Comparison of ENCODE assay signal across 16 cellular contexts in genomic region chr6:33843086-33843695, GRCh38. TPM values are rescaled to one million over a fixed set of nuclear protein-coding genes. Genes with fewer than 3 reads are reported as not detected.
"Had no signal": no experiment of that assay in that cellular context is flagged by ENCODE, and none has a peak within 500 bp of the region (broad histone marks: within the 10 kb centered on the region; RNA-seq: fewer than 3 reads in every experiment).

No MANE protein-coding gene starts in this region.

- H3K4me3 Mint-ChIP-seq: immature natural killer cell; natural killer cell treated with Interleukin-12 subunit alpha and Interleukin-12 subunit beta and Interleukin-15 and Interleukin-18, amount 100 ng/mL, for 72 hours; stimulated activated effector memory CD8-positive, alpha-beta T cell treated with anti-CD3 and anti-CD28 coated beads, Interleukin-12 subunit alpha, Interleukin-12 subunit beta, amount 100 ng/mL, for 72 hours had no signal

- DNase-seq: activated CD4-positive, alpha-beta T cell treated with anti-CD3 and anti-CD28 coated beads, Interleukin-2, amount 50 U/mL, for 1 hour; activated naive CD4-positive, alpha-beta T cell treated with anti-CD3 and anti-CD28 coated beads, Interleukin-2, amount 50 U/mL, for 16 hours; amniotic stem cell; dermis blood vessel endothelial cell; immature natural killer cell; left colon; pancreas; T-helper 2 cell had no signal

- H3K4me3 ChIP-seq: pancreas, tibial nerve had no signal

- H3K36me3 ChIP-seq: pancreas, tibial nerve had no signal

- ATAC-seq: left colon; natural killer cell treated with Interleukin-12 subunit alpha and Interleukin-12 subunit beta and Interleukin-15 and Interleukin-18, amount 100 ng/mL, for 72 hours; pancreas; stimulated activated effector memory CD8-positive, alpha-beta T cell treated with anti-CD3 and anti-CD28 coated beads, Interleukin-12 subunit alpha, Interleukin-12 subunit beta, amount 100 ng/mL, for 72 hours had no signal

- H3K27ac Mint-ChIP-seq: immature natural killer cell; natural killer cell treated with Interleukin-12 subunit alpha and Interleukin-12 subunit beta and Interleukin-15 and Interleukin-18, amount 100 ng/mL, for 72 hours; stimulated activated effector memory CD8-positive, alpha-beta T cell treated with anti-CD3 and anti-CD28 coated beads, Interleukin-12 subunit alpha, Interleukin-12 subunit beta, amount 100 ng/mL, for 72 hours had no signal

- H3K27me3 ChIP-seq: pancreas, tibial nerve had no signal

- H3K9me3 Mint-ChIP-seq: immature natural killer cell; natural killer cell treated with Interleukin-12 subunit alpha and Interleukin-12 subunit beta and Interleukin-15 and Interleukin-18, amount 100 ng/mL, for 72 hours; stimulated activated effector memory CD8-positive, alpha-beta T cell treated with anti-CD3 and anti-CD28 coated beads, Interleukin-12 subunit alpha, Interleukin-12 subunit beta, amount 100 ng/mL, for 72 hours had no signal

- H3K27ac ChIP-seq: pancreas, tibial nerve had no signal

- H3K9me3 ChIP-seq: pancreas, tibial nerve had no signal

- H3K36me3 Mint-ChIP-seq: immature natural killer cell; natural killer cell treated with Interleukin-12 subunit alpha and Interleukin-12 subunit beta and Interleukin-15 and Interleukin-18, amount 100 ng/mL, for 72 hours; stimulated activated effector memory CD8-positive, alpha-beta T cell treated with anti-CD3 and anti-CD28 coated beads, Interleukin-12 subunit alpha, Interleukin-12 subunit beta, amount 100 ng/mL, for 72 hours had no signal

RNA-seq across cellular contexts. Expression of gene MLN, which starts 39.4 kb away (rescaled TPM):
- total RNA-seq: activated CD8-positive, alpha-beta memory T cell treated with anti-CD3 and anti-CD28 coated beads for 36 hours; cerebellum; dermis blood vessel endothelial cell; left colon; lung microvascular endothelial cell; natural killer cell treated with Interleukin-12 subunit alpha and Interleukin-12 subunit beta and Interleukin-15 and Interleukin-18, amount 100 ng/mL, for 72 hours; pancreas; renal cortical epithelial cell; skeletal muscle tissue; tibial nerve had no signal
- polyA plus RNA-seq: immature natural killer cell, pancreas had no signal
